13 cellular contexts compared by ENCODE assay signal in the genomic region with DNA sequence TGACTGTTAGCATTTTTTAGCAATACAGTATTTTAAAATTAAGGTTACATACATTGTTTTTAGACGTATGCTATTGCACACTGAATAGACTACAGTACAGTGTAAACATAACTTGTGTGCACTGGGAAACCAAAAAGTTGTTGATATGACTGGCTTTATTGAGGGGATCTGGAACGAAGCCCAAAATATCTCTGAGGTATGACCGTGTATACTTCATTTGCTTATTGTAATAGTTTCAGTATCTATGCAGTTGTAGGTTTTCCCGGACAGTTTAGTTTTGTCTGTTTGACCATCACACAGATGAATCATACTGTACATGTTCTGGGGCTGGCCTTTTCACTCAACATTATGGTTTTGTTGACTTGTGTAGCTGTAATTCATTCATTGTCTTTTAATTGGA. TPM values are rescaled to one million over a fixed set of nuclear protein-coding genes. Genes with fewer than 3 reads are reported as not detected.
A peak's percentile ranks its signal among the peaks of the same experiment; 100 is the strongest.
DNase-seq lines count a peak whose midpoint lies in the region; ATAC-seq, FAIRE-seq and TF ChIP-seq lines count a peak whose summit lies in the region.
"Had no signal": no experiment of that assay in that cellular context is flagged by ENCODE, and none has a peak within 500 bp of the region (broad histone marks: within the 10 kb centered on the region; RNA-seq: fewer than 3 reads in every experiment).

No MANE protein-coding gene starts in this region.

- no peak overlapping the region for H3K4me3 Mint-ChIP-seq in astrocyte (ENCODE audit: unreplicated experiment)
- H3K4me3 Mint-ChIP-seq: CD8-positive, alpha-beta T cell had no signal

- no peaks in the 10 kb centered on the region for H4K20me1 ChIP-seq in astrocyte (ENCODE audit: insufficient read depth, low read length)

- TF ChIP-seq POLR2A in Peyer's patch (IDR thresholded peaks at IDR 0.05) = no peak

- ATAC-seq in GM19324 (IDR thresholded peaks at IDR 0.05; ENCODE audit: low FRiP score, unreplicated experiment) = peak; percentile 62
- peak; percentile 68 for ATAC-seq in HG03196 (IDR thresholded peaks at IDR 0.05; ENCODE audit: unreplicated experiment)
- ATAC-seq: CD8-positive, alpha-beta T cell; left lobe of liver had no signal

- H3K9me3 ChIP-seq in astrocyte (ENCODE audit: insufficient read depth, low read depth, low read length) (no peaks in the 10 kb centered on the region), Peyer's patch (no peaks in the 10 kb centered on the region)
- H3K9me3 ChIP-seq: colonic mucosa, transverse colon had no signal

- H3K27ac ChIP-seq in astrocyte (ENCODE audit: low read depth, low read length) (no peak overlapping the region), Peyer's patch (no peak overlapping the region)
- H3K27ac ChIP-seq: colonic mucosa, transverse colon had no signal

- peaks cover 9% of the 10 kb centered on the region for H3K27me3 Mint-ChIP-seq in astrocyte (ENCODE audit: low read depth, unreplicated experiment)

- H3K36me3 Mint-ChIP-seq in astrocyte (ENCODE audit: low read depth, unreplicated experiment) = no peaks in the 10 kb centered on the region
- H3K36me3 Mint-ChIP-seq: CD8-positive, alpha-beta T cell had no signal

- in situ Hi-C loops in Caki2 (cut with HindIII; ENCODE audit: low pct_unique_long_range_greater_than_20kb, low sequenced_read_pairs) = no loop called here

- H3K9ac ChIP-seq in astrocyte (ENCODE audit: low read length) = no peak overlapping the region

- no peak for FAIRE-seq in astrocyte (lab: Jason Lieb, UNC)

- no peak overlapping the region for H3K27ac Mint-ChIP-seq in astrocyte (ENCODE audit: unreplicated experiment)
- H3K27ac Mint-ChIP-seq: CD8-positive, alpha-beta T cell had no signal

- no peak overlapping the region for H2AFZ ChIP-seq in astrocyte (ENCODE audit: low read depth, low read length)

- H3K9me3 Mint-ChIP-seq in astrocyte (ENCODE audit: unreplicated experiment) = no peaks in the 10 kb centered on the region
- H3K9me3 Mint-ChIP-seq: CD8-positive, alpha-beta T cell had no signal

- H3K4me1 ChIP-seq in astrocyte (ENCODE audit: insufficient read depth, low read length) (peaks cover 6% of the 10 kb centered on the region), Peyer's patch (no peaks in the 10 kb centered on the region)
- H3K4me1 ChIP-seq: colonic mucosa had no signal

- peaks cover 1% of the 10 kb centered on the region for H3K4me1 Mint-ChIP-seq in astrocyte (ENCODE audit: low read depth, unreplicated experiment)

- H3K4me2 ChIP-seq in astrocyte (ENCODE audit: low read length) = no peak overlapping the region

- H3K4me3 ChIP-seq in astrocyte (ENCODE audit: insufficient read depth, low read depth, low read length) (no peak overlapping the region), Peyer's patch (no peak overlapping the region)
- H3K4me3 ChIP-seq: colonic mucosa, transverse colon had no signal

- no peaks in the 10 kb centered on the region for H3K36me3 ChIP-seq in astrocyte (ENCODE audit: insufficient read depth, low read length)
- no peaks in the 10 kb centered on the region for H3K36me3 ChIP-seq in Peyer's patch
- H3K36me3 ChIP-seq: colonic mucosa, transverse colon had no signal

- H3K27me3 ChIP-seq in astrocyte (ENCODE audit: insufficient read depth, low read length) (no peaks in the 10 kb centered on the region), Peyer's patch (no peaks in the 10 kb centered on the region)
- H3K27me3 ChIP-seq: colonic mucosa, transverse colon had no signal

- TF ChIP-seq CTCF in astrocyte (IDR thresholded peaks at IDR 0.05; ENCODE audit: insufficient read depth, low read depth, low read length) = no peak
- no peak for TF ChIP-seq CTCF in Peyer's patch (IDR thresholded peaks at IDR 0.05)

- H3K79me2 ChIP-seq in astrocyte (ENCODE audit: insufficient read depth, low read length) = no peaks in the 10 kb centered on the region

- DNase-seq in Caki2 (ENCODE audit: low read depth) = peak; percentile 23
- peak; percentile 56 for DNase-seq in astrocyte (ENCODE audit: low read depth)
- DNase-seq in Peyer's patch = no peak
- DNase-seq in effector CD8-positive, alpha-beta T cell (lab: John Stamatoyannopoulos, UW) = no peak
- DNase-seq in T-helper 1 cell = no peak
- no peak for DNase-seq in NCI-H146 treated with DMSO at 0.1 percent for 48 hours (lab: John Stamatoyannopoulos, UW; ENCODE audit: unreplicated experiment)
- DNase-seq: activated CD4-positive, alpha-beta T cell treated with anti-CD3 and anti-CD28 coated beads for 4 hours; CD8-positive, alpha-beta T cell; colonic mucosa; transverse colon had no signal

RNA-seq across cellular contexts. Expression of a gene that starts 6.9 kb away (rescaled TPM):
- 5.5 and 9.3 TPM in 2 replicates for total RNA-seq in Caki2 (2014; rRNA removed; shearing (Covaris generic); ENCODE audit: low replicate concordance)
- 3.7 and 4.6 TPM in 2 replicates for total RNA-seq in astrocyte
- 1 to 10 TPM in 3 of 4 donors, not detected in 1; 1.0 to 5.0 (median 1.9) TPM for total RNA-seq in Peyer's patch

RNA-seq across cellular contexts. Expression of a gene that starts 11.3 kb away (rescaled TPM):
- 74.6 and 79.0 TPM in 2 replicates for total RNA-seq in Caki2 (2014; rRNA removed; shearing (Covaris generic); ENCODE audit: low replicate concordance)
- total RNA-seq in astrocyte (32.6 and 35.8 TPM in 2 replicates), Peyer's patch (10 to 100 TPM; 25.0 to 75.1 (median 50.6) TPM)

RNA-seq across cellular contexts. Expression of a gene that starts 18.7 kb away (rescaled TPM):
- 3.2 and 7.7 TPM in 2 replicates for total RNA-seq in Caki2 (2014; rRNA removed; shearing (Covaris generic); ENCODE audit: low replicate concordance)
- 0.20 and 0.43 TPM in 2 replicates for total RNA-seq in astrocyte
- total RNA-seq in Peyer's patch = 10 to 100 TPM; 15.3 to 63.2 (median 38.4) TPM

RNA-seq across cellular contexts. Expression of a gene that starts 30.0 kb away (rescaled TPM):
- 0.54 TPM in 1 of 2 replicates, not detected in the other for total RNA-seq in Caki2 (2014; rRNA removed; shearing (Covaris generic); ENCODE audit: low replicate concordance)
- total RNA-seq in astrocyte (0.23 and 0.29 TPM in 2 replicates), Peyer's patch (100 to 1,000 TPM in 3 of 4 donors, 10 to 100 TPM in 1; 64.4 to 508 (median 436) TPM)

RNA-seq across cellular contexts. Expression of a gene that starts 37.1 kb away (rescaled TPM):
- 2.6 and 4.7 TPM in 2 replicates for total RNA-seq in Caki2 (2014; rRNA removed; shearing (Covaris generic); ENCODE audit: low replicate concordance)
- total RNA-seq in astrocyte (1.0 and 1.4 TPM in 2 replicates), Peyer's patch (100 to 1,000 TPM in 1 of 4 donors, 10 to 100 TPM in 3; 23.1 to 183 (median 89.9) TPM)

Comparison
In these comparisons a context has a peak if more than half of its experiments do, and no peak if none do; other contexts are left out.
1. DNase-seq: peak in Caki2 (single experiment) and astrocyte (single experiment); none in Peyer's patch (0 of 3), effector CD8-positive, alpha-beta T cell (single experiment), T-helper 1 cell (0 of 5) and NCI-H146 treated with DMSO at 0.1 percent for 48 hours (single experiment).